9 cellular contexts compared by ENCODE assay signal in genomic region chr2:201208563-201209252, GRCh38. TPM values are rescaled to one million over a fixed set of nuclear protein-coding genes. Genes with fewer than 3 reads are reported as not detected.
DNase-seq lines count a peak whose midpoint lies in the region; ATAC-seq, FAIRE-seq and TF ChIP-seq lines count a peak whose summit lies in the region.
"Had no signal": no experiment of that assay in that cellular context is flagged by ENCODE, and none has a peak within 500 bp of the region (broad histone marks: within the 10 kb centered on the region; RNA-seq: fewer than 3 reads in every experiment).

No MANE protein-coding gene starts in this region.

- peaks cover 22 to 31% (median 27%) of the 10 kb centered on the region in 4 donors for H3K4me1 Mint-ChIP-seq in CD4-positive, alpha-beta memory T cell

- no peak overlapping the region for H3K4me3 ChIP-seq in CD4-positive, alpha-beta memory T cell (ENCODE audit: low read length in 2 of 2)

- POLR2A ChIA-PET in CD4-positive, alpha-beta memory T cell (lab: Charles Lee; ENCODE audit: partially characterized antibody): interaction anchor here (0.6 to 2.4 kb wide), 2 partner anchors 16 to 17 kb away, joined by 3 to 11 read pairs; no protein-coding TSS in a partner anchor

- DNase-seq in globus pallidus (ENCODE audit: low spot score) (peak; percentile 35), GM19238 (ENCODE audit: insufficient read length, low spot score) (no peak), DMS79 treated with DMSO at 0.1 percent for 48 hours (lab: John Stamatoyannopoulos, UW) (no peak), D721Med (ENCODE audit: insufficient read length, low spot score) (no peak)
- DNase-seq in CD4-positive, alpha-beta memory T cell: no peak
- DNase-seq: central memory CD4-positive, alpha-beta T cell had no signal

- H3K4me1 ChIP-seq in CD4-positive, alpha-beta memory T cell (ENCODE audit: insufficient read depth, low read length): peaks cover 24% of the 10 kb centered on the region

- TF ChIP-seq CTCF in D721Med (IDR thresholded peaks at IDR 0.05; ENCODE audit: insufficient read depth, missing control alignments): no peak

- H3K36me3 ChIP-seq in CD4-positive, alpha-beta memory T cell (ENCODE audit: insufficient read depth, low read length): peaks cover 20% of the 10 kb centered on the region

- H3K9me3 Mint-ChIP-seq in CD4-positive, alpha-beta memory T cell: no peaks in the 10 kb centered on the region

- no peak overlapping the region for H3K4me3 Mint-ChIP-seq in CD4-positive, alpha-beta memory T cell

- no peak for FAIRE-seq in D721Med (lab: Jason Lieb, UNC)

- peak overlapping the region in 2 of 7 donors; percentile 1 to 68 for H3K27ac Mint-ChIP-seq in CD4-positive, alpha-beta memory T cell

- intact Hi-C loops in CD4-positive, alpha-beta memory T cell (cut with micrococcal nuclease): no loop called here

- H3K27me3 ChIP-seq in CD4-positive, alpha-beta memory T cell (ENCODE audit: insufficient read depth, low read length): no peaks in the 10 kb centered on the region

- no peaks in the 10 kb centered on the region for H3K9me3 ChIP-seq in CD4-positive, alpha-beta memory T cell (ENCODE audit: control insufficient read depth in 1 of 2, low read length in 2 of 2)

- CTCF ChIA-PET in CD4-positive, alpha-beta memory T cell (lab: Charles Lee; ENCODE audit: partially characterized antibody): interaction anchor here (0.7 to 1.7 kb wide), 4 partner anchors 16 to 153 kb away, joined by 3 to 6 read pairs (median 4); no protein-coding TSS in a partner anchor

- peaks cover 37 to 45% of the 10 kb centered on the region in 2 donors for H3K36me3 Mint-ChIP-seq in CD4-positive, alpha-beta memory T cell

- no peaks in the 10 kb centered on the region for H3K27me3 Mint-ChIP-seq in CD4-positive, alpha-beta memory T cell

- H3K27ac ChIP-seq in CD4-positive, alpha-beta memory T cell (ENCODE audit: low read depth, low read length): no peak overlapping the region

- peak; percentile 79 for ATAC-seq in GM18502 (IDR thresholded peaks at IDR 0.05; ENCODE audit: poor library complexity, unreplicated experiment)
- peak; percentile 80 for ATAC-seq in GM21576 (IDR thresholded peaks at IDR 0.05; ENCODE audit: unreplicated experiment)
- peak; percentile 67 for ATAC-seq in HG03520 (IDR thresholded peaks at IDR 0.05; ENCODE audit: unreplicated experiment)

RNA-seq across cellular contexts. Expression of gene CASP10, which starts 25.8 kb away (rescaled TPM):
- 10 to 100 TPM; 30.6 to 36.6 TPM for total RNA-seq in CD4-positive, alpha-beta memory T cell
- 10 to 100 TPM; 15.3 to 15.5 TPM for polyA plus RNA-seq in CD4-positive, alpha-beta memory T cell

RNA-seq across cellular contexts. Expression of gene CASP8, which starts 51.6 kb away (rescaled TPM):
- total RNA-seq in CD4-positive, alpha-beta memory T cell: 100 to 1,000 TPM; 199 to 200 TPM
- 100 to 1,000 TPM in 1 of 2 donors, 10 to 100 TPM in 1; 30.6 to 108 TPM for polyA plus RNA-seq in CD4-positive, alpha-beta memory T cell
